In the genomic region with DNA sequence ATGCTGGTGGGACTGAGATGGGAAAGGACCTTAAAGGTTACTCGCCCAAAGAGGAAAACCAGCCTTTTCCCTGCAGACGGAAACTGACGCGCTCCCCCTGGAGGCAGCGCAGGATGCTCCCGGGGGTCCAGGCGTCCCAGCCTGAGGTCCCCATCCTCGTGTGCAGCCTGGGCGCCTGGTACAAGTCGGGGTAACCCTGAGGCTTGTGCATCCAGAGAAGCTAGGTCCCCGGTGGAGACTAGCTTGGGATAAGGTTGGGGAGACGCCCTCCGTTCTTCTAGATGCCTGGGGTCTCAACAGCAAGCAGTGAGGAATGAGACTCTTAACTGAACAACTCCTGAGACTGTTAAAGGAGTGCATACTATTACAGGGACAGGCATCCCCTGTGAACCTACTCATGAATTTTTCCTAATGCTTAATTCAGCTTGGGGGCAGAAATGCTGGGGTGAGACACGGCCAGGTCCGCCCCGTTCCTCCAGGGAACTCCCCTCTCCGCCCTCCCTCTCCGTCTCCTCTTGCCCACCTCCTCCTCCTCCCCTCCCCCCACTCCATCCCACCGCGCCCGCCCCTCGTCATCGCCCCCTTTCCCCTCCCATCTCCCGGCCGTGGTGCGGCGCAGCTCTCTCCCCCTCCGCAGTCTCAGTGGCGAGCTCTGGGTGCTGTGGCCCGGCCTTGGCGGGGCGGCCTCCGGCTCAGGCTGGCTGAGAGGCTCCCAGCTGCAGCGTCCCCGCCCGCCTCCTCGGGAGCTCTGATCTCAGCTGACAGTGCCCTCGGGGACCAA, we compare ENCODE assay signal across 9 cellular contexts. TPM values are rescaled to one million over a fixed set of nuclear protein-coding genes. Genes with fewer than 3 reads are reported as not detected.
DNase-seq lines count a peak whose midpoint lies in the region; ATAC-seq and TF ChIP-seq lines count a peak whose summit lies in the region.
"Had no signal": no experiment of that assay in that cellular context is flagged by ENCODE, and none has a peak within 500 bp of the region (broad histone marks: within the 10 kb centered on the region; RNA-seq: fewer than 3 reads in every experiment).

Gene PRSS35, plus strand, starts transcription at position 634 of the 781 bp plus-strand sequence. CDS start 10,908 bp downstream, outside the sequence.

- H3K27ac ChIP-seq in breast epithelium (peak within 1 kb of the TSS in 1 of 2 donors; percentile 5), skin epidermis (peak within 1 kb of the TSS in 1 of 21 experiments; percentile 23)
- H3K27ac ChIP-seq: C4-2B had no signal

- H3K36me3 ChIP-seq in NT2/D1 (ENCODE audit: insufficient read depth, insufficient read length, low read length) (no peaks in the 10 kb centered on the region), breast epithelium (no peaks in the 10 kb centered on the region)

- H3K27ac Mint-ChIP-seq in immature natural killer cell: no peak within 1 kb of the TSS

- H3K36me3 Mint-ChIP-seq in immature natural killer cell: no peaks in the 10 kb centered on the region

- intact Hi-C loops in breast epithelium (cut with DNase I; ENCODE audit: low total_unique reads): no loop called here

- no peak for TF ChIP-seq POLR2A in breast epithelium (IDR thresholded peaks at IDR 0.05)

- DNase-seq in NCI-H2107 treated with DMSO at 0.1 percent for 48 hours (lab: John Stamatoyannopoulos, UW; ENCODE audit: unreplicated experiment) (peak; percentile 33), NCI-H2107 (lab: John Stamatoyannopoulos, UW) (no peak), NT2/D1 (ENCODE audit: low read depth, low spot score) (peak; percentile 50), breast epithelium (ENCODE audit: low spot score in 2 of 2) (no peak), immature natural killer cell (peak in 1 of 3 donors; percentile 8), NCI-H226 (no peak)

- H3K9me3 Mint-ChIP-seq in immature natural killer cell: no peaks in the 10 kb centered on the region

- H3K4me1 ChIP-seq in NT2/D1 (ENCODE audit: insufficient read depth, insufficient read length) (no peaks in the 10 kb centered on the region), breast epithelium (no peaks in the 10 kb centered on the region)

- TF ChIP-seq CTCF in breast epithelium (IDR thresholded peaks at IDR 0.05): peak in 1 of 3 donors; percentile 10

- H3K27me3 Mint-ChIP-seq in immature natural killer cell (ENCODE audit: low read depth in 3 of 3): peaks cover 6 to 14% (median 10%) of the 10 kb centered on the region in 3 donors

- H3K4me1 Mint-ChIP-seq in immature natural killer cell: peaks cover 11 to 21% of the 10 kb centered on the region in 2 donors

- H3K4me3 ChIP-seq in NT2/D1 (ENCODE audit: insufficient read length, low read depth): peak within 1 kb of the TSS; percentile 45
- H3K4me3 ChIP-seq in breast epithelium: peak within 1 kb of the TSS; percentile 34 to 63 (median 43)
- peak within 1 kb of the TSS; percentile 3 to 37 (median 19) for H3K4me3 ChIP-seq in skin epidermis

- ATAC-seq in HG02759 (IDR thresholded peaks at IDR 0.05; ENCODE audit: unreplicated experiment): peak; percentile 69

- peak within 1 kb of the TSS; percentile 63 for H3K9ac ChIP-seq in NT2/D1 (ENCODE audit: insufficient read length, low read depth)

- H3K9me3 ChIP-seq in NT2/D1 (ENCODE audit: insufficient read depth, low read length) (no peaks in the 10 kb centered on the region), breast epithelium (no peaks in the 10 kb centered on the region)

- peak within 1 kb of the TSS; percentile 36 to 70 (median 60) for H3K4me3 Mint-ChIP-seq in immature natural killer cell

- H3K27me3 ChIP-seq in NT2/D1 (ENCODE audit: insufficient read depth, insufficient read length) (no peaks in the 10 kb centered on the region), breast epithelium (no peaks in the 10 kb centered on the region)

RNA-seq across cellular contexts. Expression of gene PRSS35, which starts in this region (rescaled TPM):
- not detected for total RNA-seq in breast epithelium
- polyA plus RNA-seq in immature natural killer cell: under 1 TPM in 2 of 3 donors, not detected in 1; 0.16 to 0.30 TPM

Comparison
In these comparisons a context has a peak if more than half of its experiments do, and no peak if none do; other contexts are left out.
1. DNase-seq: peak in NCI-H2107 treated with DMSO at 0.1 percent for 48 hours (single experiment) and NT2/D1 (single experiment); none in NCI-H2107 (single experiment), breast epithelium (0 of 2) and NCI-H226 (single experiment).
2. Peak in every context shown above with its lines, with median percentiles within 50 percentile points of each other: H3K4me3 ChIP-seq.